ENCODE assay signal across 16 cellular contexts in the genomic region with DNA sequence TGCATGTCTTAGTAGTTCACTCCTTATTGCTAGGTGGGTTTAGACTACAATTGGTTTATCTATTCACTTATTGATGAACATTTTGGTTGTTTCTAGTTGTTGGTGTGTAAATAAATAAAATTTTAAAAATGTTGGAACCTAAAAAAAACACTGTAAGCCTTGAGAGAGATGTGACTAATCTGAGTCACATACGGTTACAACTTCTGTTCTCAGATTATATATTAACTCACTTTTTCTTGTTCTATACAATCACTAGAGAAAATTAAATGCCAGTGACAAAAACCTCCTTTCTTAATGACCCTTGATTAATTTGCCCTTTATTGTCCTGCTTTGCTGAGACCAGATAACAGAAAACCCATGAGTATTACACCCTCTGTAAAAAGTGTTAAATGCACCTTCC. TPM values are rescaled to one million over a fixed set of nuclear protein-coding genes. Genes with fewer than 3 reads are reported as not detected.
DNase-seq lines count a peak whose midpoint lies in the region; ATAC-seq and TF ChIP-seq lines count a peak whose summit lies in the region.
"Had no signal": no experiment of that assay in that cellular context is flagged by ENCODE, and none has a peak within 500 bp of the region (broad histone marks: within the 10 kb centered on the region; RNA-seq: fewer than 3 reads in every experiment).

No MANE protein-coding gene starts in this region.

- H3K79me1 ChIP-seq in mesenchymal stem cell (replicated peaks; ENCODE audit: low read length, poor library complexity, severe bottlenecking), result peaks cover 18% of the 10 kb centered on the region

- H3K4me1 ChIP-seq in PC-9 (replicated peaks; ENCODE audit: insufficient read depth) (peaks cover 22% of the 10 kb centered on the region), mesenchymal stem cell (ENCODE audit: control insufficient read depth, insufficient read depth, low read depth, low read length) (peaks cover 9% of the 10 kb centered on the region)

- H3K4ac ChIP-seq in mesenchymal stem cell (ENCODE audit: low read depth in 1 of 2, low read length in 2 of 2), result no peak overlapping the region

- no peak overlapping the region for H2BK12ac ChIP-seq in mesenchymal stem cell (ENCODE audit: low read length in 2 of 2)

- no peak overlapping the region for H2BK5ac ChIP-seq in mesenchymal stem cell (ENCODE audit: low read depth, low read length, poor library complexity, severe bottlenecking)

- H3K4me2 ChIP-seq in PC-9 (peak overlapping the region; percentile 48; the same call in 1 of the 2 replicates), mesenchymal stem cell (ENCODE audit: low read length, poor library complexity, severe bottlenecking) (no peak overlapping the region)

- H3K9ac ChIP-seq in mesenchymal stem cell (ENCODE audit: low read length), result peak overlapping the region; percentile 24

- H2BK120ac ChIP-seq in mesenchymal stem cell (ENCODE audit: low read depth, low read length), result no peak overlapping the region

- 85% methylated on average over 1 of the region's 1 CpG for WGBS in mesenchymal stem cell
- 71 to 72% methylated on average over 1 of the region's 1 CpG for WGBS in lower leg skin, 2 donors

- CTCF ChIA-PET in PC-9 (lab: Charles Lee), result no interaction called here

- 0 out of 2 replicates have a peak, but pooled peaks cover 4% of the 10 kb centered on the region for H3K36me3 ChIP-seq in PC-9 (ENCODE audit: low read depth)
- peaks cover 5 to 12% of the 10 kb centered on the region in 2 experiments for H3K36me3 ChIP-seq in mesenchymal stem cell (ENCODE audit: control insufficient read depth in 1 of 2, insufficient read depth in 2 of 2, low read depth in 1 of 2, low read length in 2 of 2)

- POLR2A ChIA-PET in PC-9 (lab: Charles Lee; ENCODE audit: unreplicated experiment), result no interaction called here

- H4K8ac ChIP-seq in mesenchymal stem cell (ENCODE audit: low read length), result no peak overlapping the region

- no peak overlapping the region for H3K14ac ChIP-seq in mesenchymal stem cell (ENCODE audit: low read length in 2 of 2)

- TF ChIP-seq POLR2A in lower leg skin (IDR thresholded peaks at IDR 0.05), result no peak

- intact Hi-C loops in PC-9 (cut with micrococcal nuclease; ENCODE audit: unreplicated experiment) (no loop called here), lower leg skin (cut with DNase I; ENCODE audit: low total_unique reads) (no loop called here)

- H3K27ac ChIP-seq in 22Rv1 (peak overlapping the region; percentile 96), PC-9 (no peak overlapping the region), mesenchymal stem cell (ENCODE audit: low read length, poor library complexity, severe bottlenecking) (peak overlapping the region; percentile 58)
- H3K27ac ChIP-seq: C4-2B had no signal

- peaks cover 33% of the 10 kb centered on the region for H3K79me2 ChIP-seq in PC-9 (ENCODE audit: low read depth)

- H3K9me3 ChIP-seq in PC-9 (ENCODE audit: insufficient read depth, low read depth), result no peaks in the 10 kb centered on the region
- no peaks in the 10 kb centered on the region for H3K9me3 ChIP-seq in mesenchymal stem cell (ENCODE audit: control insufficient read depth, low read length)
- H3K9me3 ChIP-seq: testis had no signal

- H3K23ac ChIP-seq in mesenchymal stem cell (ENCODE audit: low read length in 2 of 2), result no peak overlapping the region

- H3K4me3 ChIP-seq in PC-9 (no peak overlapping the region), mesenchymal stem cell (ENCODE audit: insufficient read depth in 1 of 2, low read depth in 1 of 2, low read length in 2 of 2) (no peak overlapping the region), lower leg skin (ENCODE audit: low read depth, poor library complexity, severe bottlenecking) (no peak overlapping the region)
- H3K4me3 ChIP-seq: lung, testis had no signal

- H2AFZ ChIP-seq in PC-9, result no peak overlapping the region; the same call in 1 of the 2 replicates
- no peak overlapping the region for H2AFZ ChIP-seq in mesenchymal stem cell (ENCODE audit: low read depth, low read length)

- H3F3A ChIP-seq in PC-9 (ENCODE audit: insufficient read depth, low read depth), result peaks cover 12% of the 10 kb centered on the region

- ATAC-seq in HG02870 (IDR thresholded peaks at IDR 0.05; ENCODE audit: unreplicated experiment) (no peak), HG03097 (IDR thresholded peaks at IDR 0.05; ENCODE audit: low FRiP score, unreplicated experiment) (no peak)

- no TSS peak for BruUV-seq in PC-9 (replicated peaks; lab: Mats Ljungman, UMichigan)

- no peak overlapping the region for H3K18ac ChIP-seq in mesenchymal stem cell (ENCODE audit: low read depth in 1 of 2, low read length in 2 of 2)

- H3K27me3 ChIP-seq in PC-9 (ENCODE audit: insufficient read depth, low read depth), result no peaks in the 10 kb centered on the region
- H3K27me3 ChIP-seq in mesenchymal stem cell (ENCODE audit: control insufficient read depth in 1 of 2, insufficient read depth in 1 of 2, low read length in 2 of 2), result no peaks in the 10 kb centered on the region
- H3K27me3 ChIP-seq: testis had no signal

- DNase-seq in ACHN (peak; percentile 51), PC-9 (no peak), mesenchymal stem cell (no peak), lower leg skin (ENCODE audit: low spot score in 2 of 2) (no peak)
- no peak for DNase-seq in stimulated activated naive CD4-positive, alpha-beta T cell (lab: John Stamatoyannopoulos, UW)
- DNase-seq: activated CD8-positive, alpha-beta memory T cell treated with anti-CD3 and anti-CD28 coated beads for 24 hours; activated naive CD4-positive, alpha-beta T cell treated with Interleukin-2 at 50 U/mL for 16 hours; central memory CD4-positive, alpha-beta T cell; NCI-H446; stimulated activated CD4-positive, alpha-beta T cell treated with anti-CD3 and anti-CD28 coated beads, Interleukin-2, amount 100 ng/mL, for 48 hours; testis had no signal

- H3K9me2 ChIP-seq in PC-9 (ENCODE audit: insufficient read depth), result no peaks in the 10 kb centered on the region

- no peak overlapping the region for H2BK15ac ChIP-seq in mesenchymal stem cell (ENCODE audit: low read depth, poor library complexity, severe bottlenecking)

- no peaks in the 10 kb centered on the region for H4K20me1 ChIP-seq in PC-9 (ENCODE audit: insufficient read depth)

- TF ChIP-seq CTCF in 22Rv1 (IDR thresholded peaks at IDR 0.05), result no peak
- TF ChIP-seq CTCF in PC-9 (conservative IDR thresholded peaks at IDR 0.05), result no peak
- no peak for TF ChIP-seq CTCF in lower leg skin (IDR thresholded peaks at IDR 0.05)

- no peak overlapping the region for H2AK5ac ChIP-seq in mesenchymal stem cell (ENCODE audit: low read length, severe bottlenecking)

- no peak overlapping the region for H4K91ac ChIP-seq in mesenchymal stem cell (ENCODE audit: low read length)

- in situ Hi-C loops in ACHN (cut with HindIII; ENCODE audit: low pct_ligation_motif_present, low pct_unique_long_range_greater_than_20kb, low sequenced_read_pairs), result no loop called here

RNA-seq across cellular contexts. Expression of a gene that starts 7.1 kb away (rescaled TPM):
- total RNA-seq in PC-9 (2021), result 17.9 and 21.0 TPM in 2 replicates
- polyA plus RNA-seq in mesenchymal stem cell (2013, experiment 1 of 2), result 36.6 TPM
- polyA plus RNA-seq in mesenchymal stem cell (2013, experiment 2 of 2), result 38.0 TPM
- total RNA-seq in lower leg skin, result 10 to 100 TPM; 18.9 to 24.3 (median 21.1) TPM

RNA-seq across cellular contexts. Expression of a gene that starts 28.4 kb away (rescaled TPM):
- total RNA-seq in PC-9 (2021), result 398 and 534 TPM in 2 replicates
- polyA plus RNA-seq in mesenchymal stem cell (2013, experiment 1 of 2), result 898 TPM
- polyA plus RNA-seq in mesenchymal stem cell (2013, experiment 2 of 2), result 923 TPM
- total RNA-seq in lower leg skin, result 100 to 1,000 TPM in 3 of 4 donors, 10 to 100 TPM in 1; 98.4 to 168 (median 135) TPM
